In the genomic region with DNA sequence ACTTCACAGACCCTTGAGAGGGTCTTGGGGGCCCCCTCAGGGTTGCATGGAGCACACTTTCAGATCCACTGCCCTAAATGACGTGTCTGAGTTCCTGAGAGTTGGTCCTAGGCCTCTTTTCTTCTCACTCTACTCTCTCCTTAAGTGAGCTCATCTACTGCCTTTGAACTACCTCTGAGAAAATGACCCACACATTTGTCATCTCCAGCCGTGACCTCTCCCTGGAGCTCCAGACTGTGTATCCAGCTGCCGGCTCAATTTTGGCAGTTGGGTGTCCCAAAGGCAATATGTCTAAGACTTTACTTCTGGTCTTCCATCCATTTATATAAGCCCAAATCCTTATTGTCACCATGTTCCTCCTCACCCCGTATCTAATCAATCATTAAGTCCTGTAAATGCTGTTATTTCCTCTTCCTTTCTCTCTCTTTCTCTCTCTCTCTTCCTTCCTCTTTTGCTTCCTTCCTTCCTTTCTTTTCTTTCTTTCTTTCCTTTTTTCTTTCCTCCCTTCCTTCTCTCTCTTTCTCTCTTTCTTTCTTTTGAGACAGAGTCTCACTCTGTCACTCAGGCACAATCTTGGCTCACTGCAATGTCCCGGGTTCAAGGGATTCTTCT, we compare ENCODE assay signal across 15 cellular contexts.
"Had no signal": no experiment of that assay in that cellular context is flagged by ENCODE, and none has a peak within 500 bp of the region (broad histone marks: within the 10 kb centered on the region; RNA-seq: fewer than 3 reads in every experiment).

No MANE protein-coding gene starts in this region.

- H3K36me3 Mint-ChIP-seq: activated naive CD4-positive, alpha-beta T cell treated with anti-CD3 and anti-CD28 coated beads, Interleukin-2, amount 10 ng/mL, durations not matched to agents 7 days and 5 days; stimulated activated memory B cell treated with anti-CD40 and anti-IgM and Interleukin-4, amounts not matched to agents 10 μg/mL and 1 μg/mL and 100 μg/mL, for 72 hours had no signal

- H3K4me1 Mint-ChIP-seq: activated naive CD4-positive, alpha-beta T cell treated with anti-CD3 and anti-CD28 coated beads, Interleukin-2, amount 10 ng/mL, durations not matched to agents 7 days and 5 days; activated T-helper 17 cell treated with anti-CD3 and anti-CD28 coated beads, Interleukin-2, amount 50 U/mL, for 72 hours had no signal

- H3K36me3 ChIP-seq: adrenal gland, neutrophil, tibial nerve had no signal

- H3K27me3 ChIP-seq: adrenal gland, tibial nerve had no signal

- DNase-seq: activated CD4-positive, alpha-beta T cell treated with anti-CD3 and anti-CD28 coated beads for 48 hours; activated CD8-positive, alpha-beta memory T cell treated with anti-CD3 and anti-CD28 coated beads for 24 hours; activated naive CD4-positive, alpha-beta T cell treated with anti-CD3 and anti-CD28 coated beads, Interleukin-2, amount 10 ng/mL, durations not matched to agents 7 days and 5 days; central memory CD4-positive, alpha-beta T cell; cortex of kidney; effector memory CD8-positive, alpha-beta T cell; hippocampal formation; midbrain; right cardiac atrium had no signal

- H3K9me3 ChIP-seq: adrenal gland, neutrophil, tibial nerve had no signal

- H3K4me3 ChIP-seq: adrenal gland, tibial nerve had no signal

- H3K4me3 Mint-ChIP-seq: activated naive CD4-positive, alpha-beta T cell treated with anti-CD3 and anti-CD28 coated beads, Interleukin-2, amount 10 ng/mL, durations not matched to agents 7 days and 5 days; activated T-helper 17 cell treated with anti-CD3 and anti-CD28 coated beads, Interleukin-2, amount 50 U/mL, for 72 hours; effector memory CD8-positive, alpha-beta T cell; stimulated activated memory B cell treated with anti-CD40 and anti-IgM and Interleukin-4, amounts not matched to agents 10 μg/mL and 1 μg/mL and 100 μg/mL, for 72 hours had no signal

- H3K27ac Mint-ChIP-seq: activated naive CD4-positive, alpha-beta T cell treated with anti-CD3 and anti-CD28 coated beads, Interleukin-2, amount 10 ng/mL, durations not matched to agents 7 days and 5 days; activated T-helper 17 cell treated with anti-CD3 and anti-CD28 coated beads, Interleukin-2, amount 50 U/mL, for 72 hours; effector memory CD8-positive, alpha-beta T cell; stimulated activated memory B cell treated with anti-CD40 and anti-IgM and Interleukin-4, amounts not matched to agents 10 μg/mL and 1 μg/mL and 100 μg/mL, for 72 hours had no signal

- H3K27ac ChIP-seq: adrenal gland, epithelial cell of prostate, neutrophil, tibial nerve had no signal

- H3K9me3 Mint-ChIP-seq: activated naive CD4-positive, alpha-beta T cell treated with anti-CD3 and anti-CD28 coated beads, Interleukin-2, amount 10 ng/mL, durations not matched to agents 7 days and 5 days; activated T-helper 17 cell treated with anti-CD3 and anti-CD28 coated beads, Interleukin-2, amount 50 U/mL, for 72 hours; effector memory CD8-positive, alpha-beta T cell; stimulated activated memory B cell treated with anti-CD40 and anti-IgM and Interleukin-4, amounts not matched to agents 10 μg/mL and 1 μg/mL and 100 μg/mL, for 72 hours had no signal
